In genomic region chr19:50025022-50025793, GRCh38 we compare ENCODE assay signal across 8 cellular contexts. TPM values are rescaled to one million over a fixed set of nuclear protein-coding genes. Genes with fewer than 3 reads are reported as not detected.
DNase-seq lines count a peak whose midpoint lies in the region; ATAC-seq and TF ChIP-seq lines count a peak whose summit lies in the region.

VRK3 (minus strand) TSS chr19:50025372; CDS start chr19:50016162, 9,210 bp downstream.

- peak within 1 kb of the TSS; percentile 98 for H3K4me3 Mint-ChIP-seq in progenitor cell of endocrine pancreas (ENCODE audit: low read depth)

- peaks cover 3% of the 10 kb centered on the region for H3K36me3 Mint-ChIP-seq in progenitor cell of endocrine pancreas (ENCODE audit: insufficient read depth)

- H3K9me3 Mint-ChIP-seq in progenitor cell of endocrine pancreas (ENCODE audit: low read depth): no peaks in the 10 kb centered on the region

- peak; percentile 20 for TF ChIP-seq CTCF in left ventricle myocardium inferior (IDR thresholded peaks at IDR 0.05; ENCODE audit: borderline replicate concordance)
- peak; percentile 12 for TF ChIP-seq CTCF in progenitor cell of endocrine pancreas (IDR thresholded peaks at IDR 0.05; ENCODE audit: unreplicated experiment)

- H3K27ac ChIP-seq in angular gyrus (ENCODE audit: low read depth, low read length) (peak within 1 kb of the TSS; percentile 84), left ventricle myocardium inferior (replicated peaks) (peak within 1 kb of the TSS; percentile 96)

- no peaks in the 10 kb centered on the region for H3K27me3 ChIP-seq in left ventricle myocardium inferior (ENCODE audit: low read depth)

- H3K9me3 ChIP-seq in left ventricle myocardium inferior (replicated peaks): no peaks in the 10 kb centered on the region

- H3K27ac Mint-ChIP-seq in progenitor cell of endocrine pancreas: peak within 1 kb of the TSS; percentile 98

- no peaks in the 10 kb centered on the region for H3K27me3 Mint-ChIP-seq in progenitor cell of endocrine pancreas

- H3K4me1 Mint-ChIP-seq in progenitor cell of endocrine pancreas (ENCODE audit: low read depth): peaks cover 13% of the 10 kb centered on the region

- ATAC-seq in GM18498 (IDR thresholded peaks at IDR 0.05; ENCODE audit: unreplicated experiment) (peak; percentile 79), HG02938 (IDR thresholded peaks at IDR 0.05; ENCODE audit: unreplicated experiment) (peak; percentile 85)

- H3K36me3 ChIP-seq in left ventricle myocardium inferior: peaks cover 6% of the 10 kb centered on the region

- intact Hi-C loops in left ventricle myocardium inferior (cut with micrococcal nuclease): no loop called here

- peak; percentile 99 to 100 for DNase-seq in NCI-H187 (lab: John Stamatoyannopoulos, UW)
- peak; percentile 93 to 100 (median 98) for DNase-seq in T-helper 2 cell
- DNase-seq in left ventricle myocardium inferior: peak; percentile 98
- peak; percentile 98 for DNase-seq in progenitor cell of endocrine pancreas (ENCODE audit: low spot score, unreplicated experiment)
- DNase-seq in ureter (ENCODE audit: low spot score): peak; percentile 100

- H3K4me3 ChIP-seq in left ventricle myocardium inferior: peak within 1 kb of the TSS; percentile 95

- peaks cover 46% of the 10 kb centered on the region for H3K4me1 ChIP-seq in left ventricle myocardium inferior

RNA-seq across cellular contexts. Expression of gene VRK3, which starts in this region (rescaled TPM):
- total RNA-seq in left ventricle myocardium inferior (22.6 TPM), progenitor cell of endocrine pancreas (45.4 and 53.4 TPM in 2 replicates), ureter (56.6 TPM)

Comparison
In these comparisons a context has a peak if more than half of its experiments do, and no peak if none do; other contexts are left out.
1. Peak in every context shown above with its lines: DNase-seq, ATAC-seq, H3K4me3 ChIP-seq and H3K27ac ChIP-seq.